ENCODE assay signal across 8 cellular contexts in the genomic region with DNA sequence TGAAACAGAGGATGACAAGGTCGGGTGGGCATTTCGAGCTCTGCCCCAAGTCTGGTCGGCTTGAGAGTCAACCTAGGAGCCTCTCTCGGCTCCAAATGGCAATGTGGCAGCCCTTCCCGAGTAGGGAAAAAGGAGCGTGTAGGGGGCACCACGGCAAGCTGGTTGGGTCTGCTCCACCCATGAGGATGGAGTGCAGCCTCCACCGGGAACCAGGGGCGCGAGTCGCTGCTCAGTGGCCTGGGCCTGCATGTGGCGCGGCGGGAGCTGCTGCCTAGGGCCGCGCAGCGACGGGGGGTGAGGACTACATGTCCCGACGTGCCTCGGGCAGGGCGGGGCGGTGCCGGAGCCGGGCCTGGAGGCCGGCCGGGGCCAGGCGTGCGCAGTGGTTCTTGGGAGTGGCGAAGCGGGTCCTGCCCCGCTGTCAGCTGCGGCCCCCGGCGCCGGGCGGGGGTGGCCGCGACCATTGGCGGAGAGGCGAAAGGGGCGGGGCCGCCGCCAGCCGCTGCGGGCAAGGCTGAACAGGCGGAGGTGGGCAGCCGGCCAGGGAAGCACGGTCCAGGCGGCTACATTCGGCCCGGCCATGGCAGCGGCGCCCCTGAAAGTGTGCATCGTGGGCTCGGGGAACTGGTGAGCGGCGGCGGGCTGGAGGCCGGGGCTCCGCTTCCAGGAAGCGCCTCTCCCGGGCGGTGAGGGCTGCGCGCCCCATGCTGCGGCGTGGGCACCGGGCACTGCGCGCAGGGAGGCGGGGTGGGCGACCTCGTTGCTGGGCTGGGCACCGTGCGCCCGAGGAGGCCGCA. TPM values are rescaled to one million over a fixed set of nuclear protein-coding genes. Genes with fewer than 3 reads are reported as not detected.
DNase-seq lines count a peak whose midpoint lies in the region; ATAC-seq, FAIRE-seq and TF ChIP-seq lines count a peak whose summit lies in the region.

A gene (plus strand): TSS at position 489 of the 797 bp plus-strand sequence. CDS start 92 bp downstream, at position 581.

- H3K4me1 ChIP-seq in pancreas = peaks cover 3 to 24% (median 11%) of the 10 kb centered on the region in 3 donors
- H3K4me1 ChIP-seq in thyroid gland = peaks cover 49 to 55% of the 10 kb centered on the region in 2 donors

- DNase-seq in GM12864 (ENCODE audit: low read depth) (peak; percentile 78), NCI-H128 (lab: John Stamatoyannopoulos, UW; ENCODE audit: unreplicated experiment) (peak; percentile 73), SW 1271 (lab: John Stamatoyannopoulos, UW) (peak; percentile 83 to 93), Right ventricle myocardium superior (peak; percentile 97), pancreas (peak; percentile 96 to 99 (median 98)), thyroid gland (peak; percentile 96 to 97)
- DNase-seq in activated naive CD8-positive, alpha-beta T cell treated with anti-CD3 and anti-CD28 coated beads, Interleukin-2, amount 50 U/mL, for 16 hours (ENCODE audit: low read depth, low spot score) = peak; percentile 84

- peak; percentile 99 for ATAC-seq in HG02759 (IDR thresholded peaks at IDR 0.05; ENCODE audit: unreplicated experiment)
- ATAC-seq in Right ventricle myocardium superior (ENCODE audit: poor library complexity) = peak; percentile 94
- ATAC-seq in pancreas = peak; percentile 95 to 98 (median 96)

- intact Hi-C loops in Right ventricle myocardium superior (cut with DNase I) (no loop called here), pancreas (cut with DNase I) (no loop called here), thyroid gland (cut with DNase I) (loop anchor here (10.0 kb wide), 1 partner anchor 572 kb away; a partner anchor contains a TSS)

- H3K4me3 ChIP-seq in GM12864 (ENCODE audit: low read depth, low read length) = peak within 1 kb of the TSS; percentile 80
- peak within 1 kb of the TSS; percentile 67 to 92 (median 86) for H3K4me3 ChIP-seq in pancreas
- H3K4me3 ChIP-seq in thyroid gland (replicated peaks in 1 of 3) = peak within 1 kb of the TSS; percentile 53 to 96 (median 58)

- FAIRE-seq in pancreas (lab: Jason Lieb, UNC) = no peak

- H3K27ac ChIP-seq in pancreas (peak within 1 kb of the TSS; percentile 67 to 77 (median 77)), thyroid gland (peak within 1 kb of the TSS; percentile 68 to 89 (median 69))

- H3K9me3 ChIP-seq in pancreas (no peaks in the 10 kb centered on the region), thyroid gland (no peaks in the 10 kb centered on the region)

- H3K27me3 ChIP-seq in pancreas (no peaks in the 10 kb centered on the region), thyroid gland (no peaks in the 10 kb centered on the region)

- TF ChIP-seq CTCF in GM12864 (IDR thresholded peaks at IDR 0.05; ENCODE audit: low read depth, low read length, missing control alignments) = no peak
- no peak for TF ChIP-seq CTCF in pancreas (IDR thresholded peaks at IDR 0.05)
- TF ChIP-seq CTCF in thyroid gland (IDR thresholded peaks at IDR 0.05) = no peak

- H3K36me3 ChIP-seq in pancreas (no peaks in the 10 kb centered on the region), thyroid gland (no peaks in the 10 kb centered on the region)

- peak in 1 of 2 donors; percentile 81 for TF ChIP-seq POLR2A in thyroid gland (IDR thresholded peaks at IDR 0.05)

- WGBS in pancreas, 2 donors = 4% methylated on average over 65 to 78 of the region's 78 CpGs
- 18 to 33% methylated on average over 4 to 16 of the region's 78 CpGs for WGBS in thyroid gland, 2 donors

RNA-seq across cellular contexts. Expression of the gene that starts here (rescaled TPM):
- total RNA-seq in Right ventricle myocardium superior (273 TPM), pancreas (10 to 100 TPM; 13.6 to 21.4 (median 16.9) TPM), thyroid gland (100 to 1,000 TPM in 2 of 4 donors, 10 to 100 TPM in 2; 66.4 to 137 (median 104) TPM)
- 10 to 100 TPM; 10.4 to 10.5 TPM for polyA plus RNA-seq in pancreas

Comparison
In these comparisons a context has a peak if more than half of its experiments do, and no peak if none do; other contexts are left out.
1. Peak in every context shown above with its lines: DNase-seq, ATAC-seq, H3K4me3 ChIP-seq and H3K27ac ChIP-seq.